ENCODE assay signal across 7 cellular contexts in the genomic region with DNA sequence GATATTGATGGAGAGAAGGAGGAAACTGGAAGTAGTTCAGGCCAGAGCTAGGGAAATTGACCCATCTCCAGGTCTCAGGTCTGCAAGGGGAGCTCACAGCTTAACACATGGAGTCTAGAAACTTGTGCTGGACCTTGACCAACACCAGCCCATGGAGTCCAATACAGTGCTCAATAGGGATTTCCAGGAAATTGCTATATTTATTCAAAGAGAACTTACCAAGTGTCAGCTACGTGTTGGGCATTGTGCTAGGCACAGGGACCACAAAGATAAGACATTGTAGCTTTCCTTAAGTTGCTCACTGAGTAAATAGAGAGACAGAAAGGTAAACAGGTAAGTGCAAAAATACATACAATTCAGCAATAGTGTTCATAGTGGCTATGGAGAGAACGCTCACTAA.
"Had no signal": no experiment of that assay in that cellular context is flagged by ENCODE, and none has a peak within 500 bp of the region (broad histone marks: within the 10 kb centered on the region; RNA-seq: fewer than 3 reads in every experiment).

No MANE protein-coding gene starts in this region.

- H3K9me3 Mint-ChIP-seq: IgD-negative memory B cell had no signal

- H3K4me3 ChIP-seq: K562 had no signal

- H3K4me3 Mint-ChIP-seq: IgD-negative memory B cell had no signal

- DNase-seq: IMR-90, KBM-7, KG1 had no signal

- H3K27me3 Mint-ChIP-seq: IgD-negative memory B cell had no signal

- ATAC-seq: K562 had no signal

- H3K27ac ChIP-seq: HL-60 had no signal

- FAIRE-seq: HTR-8/SVneo, K562 had no signal
